25 cellular contexts compared by ENCODE assay signal in the genomic region with DNA sequence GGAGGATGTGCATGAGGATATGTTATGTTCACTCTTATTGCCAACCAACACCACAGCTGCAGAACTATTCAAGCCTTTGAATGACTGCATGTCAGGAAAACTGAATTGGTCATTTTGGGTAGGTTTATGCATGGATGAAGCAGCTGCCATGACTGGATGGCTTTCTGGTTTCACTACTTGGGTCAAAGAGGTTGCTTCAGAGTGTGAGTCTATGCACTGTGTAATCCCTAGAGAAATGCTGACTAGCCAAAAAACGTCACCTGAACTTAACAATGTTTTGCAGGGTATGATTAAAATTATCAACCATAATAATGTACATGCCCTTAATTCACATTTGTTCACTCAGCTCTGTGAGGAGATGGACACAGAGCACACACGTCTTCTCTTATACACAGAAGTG.
DNase-seq lines count a peak whose midpoint lies in the region; ATAC-seq, FAIRE-seq and TF ChIP-seq lines count a peak whose summit lies in the region.
"Had no signal": no experiment of that assay in that cellular context is flagged by ENCODE, and none has a peak within 500 bp of the region (broad histone marks: within the 10 kb centered on the region; RNA-seq: fewer than 3 reads in every experiment).

No MANE protein-coding gene starts in this region.

- H3K9me3 ChIP-seq in HepG2 (ENCODE audit: low read length) (no peaks in the 10 kb centered on the region), right lobe of liver (no peaks in the 10 kb centered on the region), K562 (replicated peaks; ENCODE audit: control insufficient read depth, insufficient read depth, low read depth, low read length) (no peaks in the 10 kb centered on the region), left lung (no peaks in the 10 kb centered on the region)
- H3K9me3 ChIP-seq: BE2C had no signal

- 20% methylated on average over 2 of the region's 2 CpGs for WGBS in HepG2 (ENCODE audit: low lambda C conversion rate)
- 63% methylated on average over 2 of the region's 2 CpGs for WGBS in right lobe of liver (ENCODE audit: insufficient coverage, low coverage, low lambda C conversion rate, missing lambda C conversion rate)
- WGBS in K562 (ENCODE audit: insufficient coverage, low coverage, missing lambda C conversion rate): 2% methylated on average over 2 of the region's 2 CpGs

- no peaks in the 10 kb centered on the region for H3K9me1 ChIP-seq in K562 (ENCODE audit: control insufficient read depth, insufficient read depth, low read length)

- H2AFZ ChIP-seq in HepG2 (ENCODE audit: low read length) (no peak overlapping the region), K562 (ENCODE audit: low read depth, low read length) (no peak overlapping the region)
- H2AFZ ChIP-seq: GM23248 had no signal

- H4K20me1 ChIP-seq in HepG2 (ENCODE audit: insufficient read depth, low read length) (no peaks in the 10 kb centered on the region), K562 (replicated peaks; ENCODE audit: control insufficient read depth, insufficient read depth, low read length) (no peaks in the 10 kb centered on the region)

- H3K4me3 ChIP-seq in HepG2 (replicated peaks in 1 of 3; ENCODE audit: insufficient read depth in 1 of 3, low read depth in 2 of 3, low read length in 3 of 3): no peak overlapping the region
- no peak overlapping the region for H3K4me3 ChIP-seq in right lobe of liver
- H3K4me3 ChIP-seq in K562: no peak overlapping the region
- H3K4me3 ChIP-seq in left lung: no peak overlapping the region
- H3K4me3 ChIP-seq: GM23248 had no signal

- in situ Hi-C loops in HepG2 (cut with HindIII; ENCODE audit: extremely low pct_ligation_motif_present, low pct_unique_long_range_greater_than_20kb) (no loop called here), K562 (cut with MboI) (no loop called here)

- POLR2A ChIA-PET in HepG2 (lab: Yijun Ruan, JAX) (no interaction called here), K562 (lab: Yijun Ruan, JAX) (interaction anchor here (1.0 kb wide), 2 partner anchors 9 to 56 kb away, joined by 3 read pairs; no protein-coding TSS in a partner anchor)

- intact Hi-C loops in HepG2 (cut with micrococcal nuclease; ENCODE audit: unreplicated experiment) (no loop called here), right lobe of liver (cut with DNase I) (no loop called here), K562 (cut with micrococcal nuclease) (no loop called here), left lung (cut with DNase I) (no loop called here)

- H3K36me3 ChIP-seq in HepG2 (replicated peaks in 1 of 2; ENCODE audit: control insufficient read depth in 1 of 2, insufficient read depth in 2 of 2, low read length in 2 of 2) (no peaks in the 10 kb centered on the region), right lobe of liver (no peaks in the 10 kb centered on the region), K562 (ENCODE audit: control insufficient read depth, insufficient read depth, low read length) (no peaks in the 10 kb centered on the region), left lung (no peaks in the 10 kb centered on the region)
- H3K36me3 ChIP-seq: BE2C had no signal

- TF ChIP-seq POLR2A in HepG2 (IDR thresholded peaks at IDR 0.05; ENCODE audit: insufficient read depth in 1 of 2, low read depth in 2 of 2, low read length in 2 of 2) (no peak), right lobe of liver (IDR thresholded peaks at IDR 0.05) (no peak), K562 (conservative IDR thresholded peaks at IDR 0.05) (no peak)

- H3K4me1 ChIP-seq in HepG2 (ENCODE audit: insufficient read depth, low read length) (peaks cover 8% of the 10 kb centered on the region; the same call in 1 of the 2 replicates), right lobe of liver (peaks cover 0 to 9% (median 6%) of the 10 kb centered on the region in 4 donors), K562 (replicated peaks in 1 of 2; ENCODE audit: control insufficient read depth in 2 of 2, insufficient read depth in 2 of 2, low read length in 2 of 2) (no peaks in the 10 kb centered on the region), left lung (no peaks in the 10 kb centered on the region)
- H3K4me1 ChIP-seq: BE2C had no signal

- TF ChIP-seq EP300 in HepG2 (IDR thresholded peaks at IDR 0.05; ENCODE audit: low read depth in 2 of 2, low read length in 2 of 2) (no peak), HepG2 (CRISPR knock-in tag; IDR thresholded peaks at IDR 0.05; ENCODE audit: borderline replicate concordance) (no peak), K562 (IDR thresholded peaks at IDR 0.05; ENCODE audit: low read length) (no peak)

- no peaks in the 10 kb centered on the region for H3K27me3 ChIP-seq in HepG2 (ENCODE audit: control insufficient read depth in 1 of 2, insufficient read depth in 2 of 2, low read length in 2 of 2)
- no peaks in the 10 kb centered on the region for H3K27me3 ChIP-seq in right lobe of liver
- peaks cover 0 to 4% of the 10 kb centered on the region in 2 experiments; a peak in 2 of 5 replicates for H3K27me3 ChIP-seq in K562 (ENCODE audit: control insufficient read depth in 2 of 2, insufficient read depth in 2 of 2, low read length in 2 of 2)
- no peaks in the 10 kb centered on the region for H3K27me3 ChIP-seq in left lung
- H3K27me3 ChIP-seq: BE2C had no signal

- no peak overlapping the region for H3K9ac ChIP-seq in HepG2 (ENCODE audit: insufficient read depth, low read depth, low read length)
- H3K9ac ChIP-seq in K562 (ENCODE audit: insufficient read depth in 1 of 2, low read depth in 2 of 2, low read length in 2 of 2): no peak overlapping the region
- H3K9ac ChIP-seq: GM23248 had no signal

- TF ChIP-seq CTCF in HepG2 (CRISPR knock-in tag; IDR thresholded peaks at IDR 0.05) (no peak), right lobe of liver (IDR thresholded peaks at IDR 0.05) (no peak), K562 (IDR thresholded peaks at IDR 0.05 in 2 of 3, conservative IDR thresholded peaks at IDR 0.05 in 1 of 3; ENCODE audit: insufficient read depth in 2 of 3, low read depth in 1 of 3, low read length in 3 of 3) (no peak), left lung (IDR thresholded peaks at IDR 0.05) (no peak)

- H3K4me2 ChIP-seq in HepG2 (ENCODE audit: low read depth, low read length) (no peak overlapping the region), K562 (ENCODE audit: insufficient read depth, low read length) (no peak overlapping the region)

- ATAC-seq in HepG2 (no peak), right lobe of liver (no peak), K562 (no peak), esophagus mucosa (peak; percentile 13), left lung (no peak), GM18858 (IDR thresholded peaks at IDR 0.05; ENCODE audit: unreplicated experiment) (no peak)

- H3K27ac ChIP-seq in HepG2 (ENCODE audit: extremely low read length, insufficient read depth, low read length): no peak overlapping the region
- H3K27ac ChIP-seq in right lobe of liver: no peak overlapping the region
- no peak overlapping the region for H3K27ac ChIP-seq in K562 (ENCODE audit: extremely low read depth, low read depth, low read length)
- no peak overlapping the region for H3K27ac ChIP-seq in left lung
- H3K27ac ChIP-seq: GM23248 had no signal

- CTCF ChIA-PET in HepG2 (lab: Yijun Ruan, JAX; ENCODE audit: low intra/inter-chr PET ratio, low total read pairs) (no interaction called here), K562 (lab: Yijun Ruan, JAX; ENCODE audit: low intra/inter-chr PET ratio) (no interaction called here)

- FAIRE-seq in HepG2 (lab: Jason Lieb, UNC) (no peak), K562 (lab: Jason Lieb, UNC) (no peak)
- FAIRE-seq: G401.6, GM12892, GM18507, GM19239, H54 had no signal

- DNase-seq in HepG2 (ENCODE audit: low spot score) (no peak), right lobe of liver (no peak), K562 (ENCODE audit: extremely low read depth in 1 of 4, low spot score in 3 of 4) (no peak), left lung (no peak), NCI-H748 (lab: John Stamatoyannopoulos, UW; ENCODE audit: unreplicated experiment) (no peak)
- DNase-seq: 8988T; ACHN; BE2C; C1 segment of cervical spinal cord; CD4-positive, CD25-positive, alpha-beta regulatory T cell; CD8-positive, alpha-beta memory T cell; COR-L47; DMS 273 treated with DMSO at 0.1 percent for 48 hours; DMS53; DND-41; GM23248; HCEC 1CT; KBM-7 had no signal

- TF ChIP-seq RAD21 in HepG2 (CRISPR knock-in tag; IDR thresholded peaks at IDR 0.05): no peak
- TF ChIP-seq RAD21 in K562 (CRISPR knock-in tag; conservative IDR thresholded peaks at IDR 0.05 in 1 of 2, IDR thresholded peaks at IDR 0.05 in 1 of 2): no peak

- no peaks in the 10 kb centered on the region for H3K79me2 ChIP-seq in HepG2 (ENCODE audit: insufficient read depth, low read length)
- H3K79me2 ChIP-seq in K562 (ENCODE audit: control insufficient read depth, insufficient read depth, low read length): no peaks in the 10 kb centered on the region

- BruUV-seq in HepG2 (replicated peaks; lab: Mats Ljungman, UMichigan): no TSS peak
- BruUV-seq in K562 (replicated peaks; lab: Mats Ljungman, UMichigan): no TSS peak

TF ChIP-seq in HepG2, 621 proteins besides CTCF, POLR2A, EP300 and RAD21:
- no peak for TF ChIP-seq ZNF235 (CRISPR knock-in tag; IDR thresholded peaks at IDR 0.05; ENCODE audit: borderline replicate concordance)
- TF ChIP-seq ZNF17 (CRISPR knock-in tag; IDR thresholded peaks at IDR 0.05): no peak
- peak; percentile 96 for TF ChIP-seq MAFF (IDR thresholded peaks at IDR 0.05; ENCODE audit: low read depth, low read length)
- peak; percentile 96 to 97 for TF ChIP-seq MAFK (conservative IDR thresholded peaks at IDR 0.05 in 1 of 2, IDR thresholded peaks at IDR 0.05 in 1 of 2; ENCODE audit: low read length in 2 of 2)

TF ChIP-seq in K562, 482 proteins besides CTCF, POLR2A, EP300 and RAD21 (continues in another document):
- no peak for TF ChIP-seq ETS2 (tag; IDR thresholded peaks at IDR 0.05; ENCODE audit: borderline replicate concordance, poor library complexity, severe bottlenecking)
- TF ChIP-seq CBFA2T2 (conservative IDR thresholded peaks at IDR 0.05): no peak
- peak; percentile 92 for TF ChIP-seq MAFK (IDR thresholded peaks at IDR 0.05; ENCODE audit: low read length)
- no peak for TF ChIP-seq ILK (tag; IDR thresholded peaks at IDR 0.05; ENCODE audit: borderline replicate concordance, low read depth)
- TF ChIP-seq ZNF316 (IDR thresholded peaks at IDR 0.05): peak; percentile 91
- peak; percentile 91 for TF ChIP-seq MAFF (IDR thresholded peaks at IDR 0.05; ENCODE audit: low read length)
- TF ChIP-seq, protein P1, sequence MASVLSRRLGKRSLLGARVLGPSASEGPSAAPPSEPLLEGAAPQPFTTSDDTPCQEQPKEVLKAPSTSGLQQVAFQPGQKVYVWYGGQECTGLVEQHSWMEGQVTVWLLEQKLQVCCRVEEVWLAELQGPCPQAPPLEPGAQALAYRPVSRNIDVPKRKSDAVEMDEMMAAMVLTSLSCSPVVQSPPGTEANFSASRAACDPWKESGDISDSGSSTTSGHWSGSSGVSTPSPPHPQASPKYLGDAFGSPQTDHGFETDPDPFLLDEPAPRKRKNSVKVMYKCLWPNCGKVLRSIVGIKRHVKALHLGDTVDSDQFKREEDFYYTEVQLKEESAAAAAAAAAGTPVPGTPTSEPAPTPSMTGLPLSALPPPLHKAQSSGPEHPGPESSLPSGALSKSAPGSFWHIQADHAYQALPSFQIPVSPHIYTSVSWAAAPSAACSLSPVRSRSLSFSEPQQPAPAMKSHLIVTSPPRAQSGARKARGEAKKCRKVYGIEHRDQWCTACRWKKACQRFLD (CRISPR knock-in tag; IDR thresholded peaks at IDR 0.05): no peak
- no peak for TF ChIP-seq FOXA1 (IDR thresholded peaks at IDR 0.05; ENCODE audit: borderline replicate concordance)
- TF ChIP-seq EP400 (IDR thresholded peaks at IDR 0.05): no peak
